In the genomic region with DNA sequence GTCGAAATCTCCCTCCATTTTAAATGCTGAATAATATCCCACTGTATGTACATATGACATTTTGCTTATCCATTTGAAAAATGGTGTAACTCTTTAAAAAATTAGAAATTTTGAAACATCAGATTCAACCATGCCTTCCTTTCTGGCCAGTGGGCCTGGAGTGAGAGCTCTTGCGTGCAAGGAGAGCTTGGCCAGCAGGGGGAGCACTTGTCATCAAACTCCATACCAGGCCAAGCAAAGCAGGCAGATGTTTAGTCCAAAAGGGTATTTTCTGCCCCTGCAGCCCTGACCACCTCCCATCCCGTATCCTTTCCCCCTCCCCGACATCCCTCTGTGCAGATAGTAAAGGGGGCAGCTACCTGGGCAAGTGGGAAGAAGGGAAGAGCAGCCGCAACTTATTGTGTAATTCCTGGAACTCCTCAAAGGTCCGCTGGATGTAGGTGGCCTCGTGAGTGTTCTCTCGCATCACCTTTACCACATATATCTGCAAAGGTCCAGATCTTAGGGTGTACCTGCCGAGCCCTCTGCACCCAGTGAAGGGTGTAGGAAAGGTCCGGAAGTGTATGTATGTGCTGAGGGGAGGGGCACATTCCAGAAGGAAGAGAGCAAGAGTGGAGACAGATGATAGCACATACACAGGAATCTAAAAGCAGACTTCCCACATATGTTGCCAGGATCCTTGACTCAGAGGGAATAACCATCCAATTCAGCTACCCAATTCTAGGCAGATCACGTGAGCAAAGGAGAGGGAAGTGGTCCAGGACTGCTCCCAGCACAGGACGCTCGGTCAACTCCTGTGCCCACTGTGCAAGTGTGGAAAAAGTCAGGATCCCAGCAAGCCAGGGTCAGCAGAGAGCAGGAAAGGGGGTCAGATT, we compare ENCODE assay signal across 8 cellular contexts. TPM values are rescaled to one million over a fixed set of nuclear protein-coding genes. Genes with fewer than 3 reads are reported as not detected.
A peak's percentile ranks its signal among the peaks of the same experiment; 100 is the strongest.
DNase-seq lines count a peak whose midpoint lies in the region; ATAC-seq and TF ChIP-seq lines count a peak whose summit lies in the region.

No MANE protein-coding gene starts in this region.

- no peak overlapping the region for H2BK15ac ChIP-seq in H9 (ENCODE audit: low read depth, low read length)

- no CpG with 5 or more reads among the region's 13 CpGs for WGBS in H9 (ENCODE audit: extremely low coverage, insufficient read length, low lambda C conversion rate)

- H3K4me2 ChIP-seq in H9 (ENCODE audit: insufficient read depth, insufficient read length, low read length), result no peak overlapping the region

- no peak overlapping the region for H2BK20ac ChIP-seq in H9 (ENCODE audit: low read depth, low read length, poor library complexity, severe bottlenecking)

- H2BK120ac ChIP-seq in H9 (ENCODE audit: low read depth, low read length, poor library complexity, severe bottlenecking), result no peak overlapping the region

- no peaks in the 10 kb centered on the region for H3K27me3 ChIP-seq in H9 (ENCODE audit: insufficient read depth, low read length)

- peaks cover 0 to 3% of the 10 kb centered on the region in 2 experiments; a peak in 2 of 4 replicates for H3K4me1 Mint-ChIP-seq in H9
- peaks cover 3% of the 10 kb centered on the region for H3K4me1 Mint-ChIP-seq in activated CD8-positive, alpha-beta T cell treated with anti-CD3 and anti-CD28 coated beads for 36 hours (ENCODE audit: low read depth)

- no peak overlapping the region for H3K4me3 Mint-ChIP-seq in H9
- no peak overlapping the region for H3K4me3 Mint-ChIP-seq in activated CD8-positive, alpha-beta T cell treated with anti-CD3 and anti-CD28 coated beads for 36 hours

- no peaks in the 10 kb centered on the region for H3K23me2 ChIP-seq in H9 (ENCODE audit: insufficient read length, low read depth, low read length, poor library complexity, severe bottlenecking)

- no peak overlapping the region for H2AFZ ChIP-seq in H9 (ENCODE audit: low read length)

- H3K27me3 Mint-ChIP-seq in H9 (ENCODE audit: low read depth), result no peaks in the 10 kb centered on the region
- no peaks in the 10 kb centered on the region for H3K27me3 Mint-ChIP-seq in activated CD8-positive, alpha-beta T cell treated with anti-CD3 and anti-CD28 coated beads for 36 hours

- H4K5ac ChIP-seq in H9 (ENCODE audit: insufficient read length, low read depth, low read length), result no peak overlapping the region

- peak; percentile 89 for ATAC-seq in activated CD8-positive, alpha-beta T cell treated with anti-CD3 and anti-CD28 coated beads for 36 hours

- no peaks in the 10 kb centered on the region for H3K79me1 ChIP-seq in H9 (ENCODE audit: insufficient read depth, low read depth, low read length, poor library complexity, severe bottlenecking)

- no peak overlapping the region for H2AK5ac ChIP-seq in H9 (ENCODE audit: insufficient read length, low read length)

- no peak overlapping the region for H3K23ac ChIP-seq in H9 (ENCODE audit: insufficient read length, low read depth, low read length)

- H4K20me1 ChIP-seq in H9 (ENCODE audit: control insufficient read depth, insufficient read depth, insufficient read length), result no peaks in the 10 kb centered on the region

- H3K18ac ChIP-seq in H9 (ENCODE audit: insufficient read length, low read depth, low read length), result no peak overlapping the region

- no peak overlapping the region for H2BK12ac ChIP-seq in H9 (ENCODE audit: insufficient read length, low read depth, low read length)

- intact Hi-C loops in activated CD8-positive, alpha-beta T cell treated with anti-CD3 and anti-CD28 coated beads for 36 hours (cut with micrococcal nuclease), result loop anchor here (5.0 kb wide), 1 partner anchor 71 kb away; no protein-coding TSS in a partner anchor

- H3K9me3 Mint-ChIP-seq in H9, result no peaks in the 10 kb centered on the region
- H3K9me3 Mint-ChIP-seq in activated CD8-positive, alpha-beta T cell treated with anti-CD3 and anti-CD28 coated beads for 36 hours, result no peaks in the 10 kb centered on the region

- H3K36me3 Mint-ChIP-seq in H9 (ENCODE audit: insufficient read depth in 1 of 3, low read depth in 3 of 3), result peaks cover 9 to 25% (median 18%) of the 10 kb centered on the region in 3 experiments; a peak in 6 of 7 replicates
- H3K36me3 Mint-ChIP-seq in activated CD8-positive, alpha-beta T cell treated with anti-CD3 and anti-CD28 coated beads for 36 hours (ENCODE audit: low read depth), result peaks cover 20% of the 10 kb centered on the region

- H3K9ac ChIP-seq in H9 (ENCODE audit: extremely low read depth, insufficient read length, low read length), result no peak overlapping the region

- H3K9me3 ChIP-seq in H9 (ENCODE audit: control insufficient read depth, low read depth, low read length), result no peaks in the 10 kb centered on the region

- H3K27ac Mint-ChIP-seq in H9, result no peak overlapping the region
- H3K27ac Mint-ChIP-seq in activated CD8-positive, alpha-beta T cell treated with anti-CD3 and anti-CD28 coated beads for 36 hours, result no peak overlapping the region

- H3K27ac ChIP-seq in H9 (ENCODE audit: insufficient read length, low read depth, low read length), result no peak overlapping the region

- DNase-seq in AG10803 (ENCODE audit: low read depth), result peak; percentile 91
- DNase-seq in H9, result peak; percentile 76
- DNase-seq in NCI-H82 treated with DMSO at 0.1 percent for 48 hours (lab: John Stamatoyannopoulos, UW; ENCODE audit: unreplicated experiment), result peak; percentile 57
- peak; percentile 91 for DNase-seq in activated CD8-positive, alpha-beta T cell treated with anti-CD3 and anti-CD28 coated beads for 36 hours
- peak; percentile 81 for DNase-seq in ecto neural progenitor cell (ENCODE audit: low spot score)
- peak; percentile 86 for DNase-seq in medulla oblongata (ENCODE audit: extremely low spot score)
- peak; percentile 63 for DNase-seq in stimulated activated CD8-positive, alpha-beta memory T cell treated with anti-CD3 and anti-CD28 coated beads, Interleukin-15, amount 100 ng/mL, for 1 hour (ENCODE audit: low read depth)
- no peak for DNase-seq in OCI-M2 (lab: John Stamatoyannopoulos, UW; ENCODE audit: unreplicated experiment)

- H2BK5ac ChIP-seq in H9 (ENCODE audit: insufficient read length, low read length), result no peak overlapping the region

- no peak overlapping the region for H3K56ac ChIP-seq in H9 (ENCODE audit: insufficient read length, low read depth, low read length)

- peak; percentile 96 for TF ChIP-seq CTCF in AG10803 (conservative IDR thresholded peaks at IDR 0.05; ENCODE audit: low read length)
- TF ChIP-seq CTCF in H9 (conservative IDR thresholded peaks at IDR 0.05), result peak; percentile 94
- peak; percentile 91 for TF ChIP-seq CTCF in activated CD8-positive, alpha-beta T cell treated with anti-CD3 and anti-CD28 coated beads for 36 hours (IDR thresholded peaks at IDR 0.05)

- no peak overlapping the region for H3K4me3 ChIP-seq in AG10803 (ENCODE audit: low read length)

- H3T11ph ChIP-seq in H9 (ENCODE audit: low read length), result no peak overlapping the region

- H4K91ac ChIP-seq in H9 (ENCODE audit: insufficient read length, low read depth, low read length), result no peak overlapping the region

- H3K79me2 ChIP-seq in H9 (ENCODE audit: insufficient read depth, low read length), result no peaks in the 10 kb centered on the region

- H3K14ac ChIP-seq in H9 (ENCODE audit: insufficient read depth, low read length), result no peak overlapping the region

- H3K4me1 ChIP-seq in H9 (ENCODE audit: insufficient read depth, low read length), result no peaks in the 10 kb centered on the region

- no peak overlapping the region for H3K4ac ChIP-seq in H9 (ENCODE audit: low read depth, low read length)

- H4K8ac ChIP-seq in H9 (replicated peaks; ENCODE audit: insufficient read length, low read depth, low read length), result no peak overlapping the region

- CTCF ChIA-PET in activated CD8-positive, alpha-beta T cell treated with anti-CD3 and anti-CD28 coated beads for 36 hours (lab: Charles Lee), result interaction anchor here (0.5 to 26.9 kb wide), 42 partner anchors 8 to 1211 kb away, joined by 3 to 1122 read pairs (median 6); partner anchors contain the start of gene PIK3C2B

- POLR2A ChIA-PET in activated CD8-positive, alpha-beta T cell treated with anti-CD3 and anti-CD28 coated beads for 36 hours (lab: Charles Lee), result interaction anchor here (0.8 to 1.3 kb wide), 4 partner anchors 11 to 75 kb away, joined by 3 to 5 read pairs (median 4); no protein-coding TSS in a partner anchor

RNA-seq across cellular contexts. Expression of gene PPP1R15B, which starts 19.9 kb away (rescaled TPM):
- total RNA-seq in H9 (2021), result 44.6 and 45.9 TPM in 2 replicates
- total RNA-seq in activated CD8-positive, alpha-beta T cell treated with anti-CD3 and anti-CD28 coated beads for 36 hours, result 10 to 100 TPM; 63.8 to 64.6 TPM
